Comparison of ENCODE assay signal across 1 cellular context in genomic region chr1:24586119-24586518, GRCh38.
TF ChIP-seq lines count a peak whose summit lies in the region.

No MANE protein-coding gene starts in this region.

TF ChIP-seq in HepG2, 621 proteins besides CTCF, POLR2A, EP300 and RAD21 (continued from another document and continues in another):
- TF ChIP-seq GABPA (IDR thresholded peaks at IDR 0.05; ENCODE audit: low read depth, low read length) (peak; percentile 9; the same call in 1 of the 2 replicates), GABPA (CRISPR knock-in tag; IDR thresholded peaks at IDR 0.05; ENCODE audit: low read depth) (no peak), MBNL3 (CRISPR knock-in tag; conservative IDR thresholded peaks at IDR 0.05) (no peak), ZNF580 (CRISPR knock-in tag; IDR thresholded peaks at IDR 0.05; ENCODE audit: borderline replicate concordance, low read depth) (no peak), MED1 (CRISPR knock-in tag; IDR thresholded peaks at IDR 0.05) (peak; percentile 58; the same call in 1 of the 2 replicates), ZNF549 (CRISPR knock-in tag; IDR thresholded peaks at IDR 0.05) (no peak), TRIM22 (IDR thresholded peaks at IDR 0.05) (no peak), ATRX (CRISPR knock-in tag; IDR thresholded peaks at IDR 0.05; ENCODE audit: borderline replicate concordance) (no peak), HNF4G (IDR thresholded peaks at IDR 0.05; ENCODE audit: borderline replicate concordance, low read depth, low read length) (peak; percentile 56), HNF4G (CRISPR knock-in tag; IDR thresholded peaks at IDR 0.05; ENCODE audit: borderline replicate concordance, low read depth) (peak; percentile 26; the same call in 1 of the 2 replicates), ZHX2 (IDR thresholded peaks at IDR 0.05; ENCODE audit: low read depth) (no peak), ZHX2 (CRISPR knock-in tag; IDR thresholded peaks at IDR 0.05; ENCODE audit: borderline replicate concordance) (no peak), ZNF430 (CRISPR knock-in tag; IDR thresholded peaks at IDR 0.05) (no peak), ZNF572 (CRISPR knock-in tag; IDR thresholded peaks at IDR 0.05) (no peak), GPBP1L1 (CRISPR knock-in tag; IDR thresholded peaks at IDR 0.05) (no peak), ATF4 (CRISPR knock-in tag; IDR thresholded peaks at IDR 0.05) (no peak), ZBTB8A (CRISPR knock-in tag; IDR thresholded peaks at IDR 0.05; ENCODE audit: borderline replicate concordance, low read depth) (no peak), KAT7 (CRISPR knock-in tag; IDR thresholded peaks at IDR 0.05; ENCODE audit: borderline replicate concordance) (no peak), PBX3 (CRISPR knock-in tag; IDR thresholded peaks at IDR 0.05; ENCODE audit: borderline replicate concordance) (no peak), KLF11 (CRISPR knock-in tag; IDR thresholded peaks at IDR 0.05) (no peak), HNRNPK (IDR thresholded peaks at IDR 0.05; ENCODE audit: low read depth, low read length, poor library complexity, severe bottlenecking) (no peak), ZNF850 (CRISPR knock-in tag; conservative IDR thresholded peaks at IDR 0.05) (no peak), TRIM24 (CRISPR knock-in tag; IDR thresholded peaks at IDR 0.05) (no peak), ZNF75D (CRISPR knock-in tag; IDR thresholded peaks at IDR 0.05; ENCODE audit: borderline replicate concordance) (no peak), IKZF5 (CRISPR knock-in tag; IDR thresholded peaks at IDR 0.05) (no peak), MAFG (CRISPR knock-in tag; IDR thresholded peaks at IDR 0.05) (peak; percentile 65; the same call in 1 of the 2 replicates), ZNF142 (CRISPR knock-in tag; IDR thresholded peaks at IDR 0.05) (no peak), KLF9 (CRISPR knock-in tag; IDR thresholded peaks at IDR 0.05; ENCODE audit: low read depth) (no peak), ZNF792 (CRISPR knock-in tag; IDR thresholded peaks at IDR 0.05) (no peak), UBTF (CRISPR knock-in tag; IDR thresholded peaks at IDR 0.05) (no peak), ZNF276 (CRISPR knock-in tag; IDR thresholded peaks at IDR 0.05; ENCODE audit: low read depth) (no peak), ZSCAN21 (CRISPR knock-in tag; IDR thresholded peaks at IDR 0.05; ENCODE audit: borderline replicate concordance) (no peak), KAT8 (CRISPR knock-in tag; IDR thresholded peaks at IDR 0.05) (no peak), THYN1 (CRISPR knock-in tag; IDR thresholded peaks at IDR 0.05; ENCODE audit: borderline replicate concordance, low read depth) (no peak), ZNF557 (CRISPR knock-in tag; IDR thresholded peaks at IDR 0.05) (no peak), ELF1 (CRISPR knock-in tag; IDR thresholded peaks at IDR 0.05) (0 out of 2 replicates have a peak, but pooled peaks have one; percentile 12), MZF1 (CRISPR knock-in tag; IDR thresholded peaks at IDR 0.05; ENCODE audit: borderline replicate concordance) (no peak), FOXO1 (CRISPR knock-in tag; IDR thresholded peaks at IDR 0.05) (peak; percentile 53; the same call in 1 of the 2 replicates)
